In genomic region chr17:29622337-29623282, GRCh38 we compare ENCODE assay signal across 8 cellular contexts. TPM values are rescaled to one million over a fixed set of nuclear protein-coding genes. Genes with fewer than 3 reads are reported as not detected.
DNase-seq lines count a peak whose midpoint lies in the region; ATAC-seq and TF ChIP-seq lines count a peak whose summit lies in the region.

Gene CORO6, minus strand, starts transcription at chr17:29622912. Its CDS starts 1,491 bp downstream, at chr17:29621421.

- H3K79me2 ChIP-seq in OCI-LY7 (ENCODE audit: insufficient read depth, low read depth, low read length): no peaks in the 10 kb centered on the region

- WGBS in gastroesophageal sphincter (ENCODE audit: low coverage in 1 of 2), 2 donors: 0% methylated on average over 6 of the region's 77 CpGs; no CpG with 5 or more reads in 1 of the 2 donors

- TF ChIP-seq POLR2A in gastroesophageal sphincter (IDR thresholded peaks at IDR 0.05): peak; percentile 54 to 55

- peak within 1 kb of the TSS; percentile 83 for H3K4me2 ChIP-seq in OCI-LY7 (ENCODE audit: low read length)

- peaks cover 59% of the 10 kb centered on the region for H3K27me3 Mint-ChIP-seq in neural crest cell (ENCODE audit: low read depth)

- TF ChIP-seq CTCF in OCI-LY7 (conservative IDR thresholded peaks at IDR 0.05; ENCODE audit: low read length) (no peak), gastroesophageal sphincter (IDR thresholded peaks at IDR 0.05) (peak in 1 of 4 experiments; percentile 3), neural crest cell (conservative IDR thresholded peaks at IDR 0.05) (no peak)

- H3K36me3 ChIP-seq in OCI-LY7 (ENCODE audit: insufficient read depth, low read length): no peaks in the 10 kb centered on the region
- H3K36me3 ChIP-seq in gastroesophageal sphincter: no peaks in the 10 kb centered on the region

- POLR2A ChIA-PET in OCI-LY7 (lab: Charles Lee): no interaction called here

- no TSS peak for BruUV-seq in OCI-LY7 (replicated peaks; lab: Mats Ljungman, UMichigan)

- intact Hi-C loops in OCI-LY7 (cut with micrococcal nuclease; ENCODE audit: unreplicated experiment): no loop called here

- peak within 1 kb of the TSS; percentile 87 for H3K4me3 Mint-ChIP-seq in neural crest cell

- H3K4me1 ChIP-seq in OCI-LY7 (ENCODE audit: insufficient read depth, low read length, poor library complexity, severe bottlenecking): peaks cover 16% of the 10 kb centered on the region
- H3K4me1 ChIP-seq in gastroesophageal sphincter: peaks cover 0 to 72% (median 36%) of the 10 kb centered on the region in 3 donors

- H3K4me3 ChIP-seq in OCI-LY7 (ENCODE audit: low read depth, low read length, poor library complexity, severe bottlenecking): peak within 1 kb of the TSS; percentile 68
- H3K4me3 ChIP-seq in gastroesophageal sphincter: peak within 1 kb of the TSS; percentile 59 to 82

- TF ChIP-seq EP300 in gastroesophageal sphincter (IDR thresholded peaks at IDR 0.05): no peak

- peak; percentile 46 for ATAC-seq in HG02623 (IDR thresholded peaks at IDR 0.05; ENCODE audit: unreplicated experiment)
- peak; percentile 81 for ATAC-seq in gastroesophageal sphincter

- H2AFZ ChIP-seq in OCI-LY7 (ENCODE audit: low read length): peak within 1 kb of the TSS; percentile 63

- peaks cover 9% of the 10 kb centered on the region for H3K4me1 Mint-ChIP-seq in neural crest cell

- H3K9me2 ChIP-seq in OCI-LY7 (ENCODE audit: insufficient read depth, low read length): no peaks in the 10 kb centered on the region

- CTCF ChIA-PET in OCI-LY7 (lab: Charles Lee; ENCODE audit: unreplicated experiment): interaction anchor here (0.6 kb wide), 1 partner anchor 8 kb away, joined by 3 read pairs; no protein-coding TSS in a partner anchor

- no peaks in the 10 kb centered on the region for H4K20me1 ChIP-seq in OCI-LY7 (ENCODE audit: insufficient read depth, low read length)

- no peaks in the 10 kb centered on the region for H3K9me3 Mint-ChIP-seq in neural crest cell

- no peaks in the 10 kb centered on the region for H3K27me3 ChIP-seq in gastroesophageal sphincter

- no peaks in the 10 kb centered on the region for H3K36me3 Mint-ChIP-seq in neural crest cell (ENCODE audit: low read depth)

- DNase-seq in ELR (ENCODE audit: low read depth): peak; percentile 60
- DNase-seq in OCI-LY7 (ENCODE audit: low spot score): peak; percentile 76
- peak; percentile 32 for DNase-seq in activated gamma-delta T cell (lab: John Stamatoyannopoulos, UW)
- DNase-seq in neural crest cell (ENCODE audit: low read depth, low spot score): peak; percentile 75
- DNase-seq in ureter (ENCODE audit: low spot score): peak; percentile 60
- DNase-seq in T1000 (lab: John Stamatoyannopoulos, UW): no peak

- H3K9me3 ChIP-seq in OCI-LY7 (ENCODE audit: low read length) (no peaks in the 10 kb centered on the region), gastroesophageal sphincter (no peaks in the 10 kb centered on the region)

- H3K27ac Mint-ChIP-seq in neural crest cell (ENCODE audit: unreplicated experiment): no peak within 1 kb of the TSS

- H3K27ac ChIP-seq in OCI-LY7 (ENCODE audit: low read depth, low read length, poor library complexity, severe bottlenecking) (peak within 1 kb of the TSS; percentile 25), gastroesophageal sphincter (peak within 1 kb of the TSS; percentile 66 to 92 (median 88))

RNA-seq across cellular contexts. Expression of gene CORO6, which starts in this region (rescaled TPM):
- 3.9 and 5.9 TPM in 2 replicates for total RNA-seq in OCI-LY7 (2014; rRNA removed; shearing (Covaris generic))
- total RNA-seq in OCI-LY7 (2022) (6.2 and 7.5 TPM in 2 replicates), gastroesophageal sphincter (100 to 1,000 TPM in 1 of 4 donors, 10 to 100 TPM in 3; 18.1 to 138 (median 39.4) TPM), neural crest cell (2.7 and 3.1 TPM in 2 replicates), ureter (23.3 TPM)
